ENCODE assay signal across 11 cellular contexts in genomic region chr2:23426284-23426905, GRCh38. TPM values are rescaled to one million over a fixed set of nuclear protein-coding genes. Genes with fewer than 3 reads are reported as not detected.
A peak's percentile ranks its signal among the peaks of the same experiment; 100 is the strongest.
DNase-seq lines count a peak whose midpoint lies in the region; ATAC-seq and TF ChIP-seq lines count a peak whose summit lies in the region.
"Had no signal": no experiment of that assay in that cellular context is flagged by ENCODE, and none has a peak within 500 bp of the region (broad histone marks: within the 10 kb centered on the region; RNA-seq: fewer than 3 reads in every experiment).

No MANE protein-coding gene starts in this region.

- H3K27ac Mint-ChIP-seq in WTC11 = no peak overlapping the region
- no peak overlapping the region for H3K27ac Mint-ChIP-seq in activated CD4-positive, alpha-beta T cell treated with anti-CD3 and anti-CD28 coated beads, Interleukin-2, amount 10 ng/mL, durations not matched to agents 24 days and 14 days

- peak; percentile 74 for DNase-seq in GM03348 (ENCODE audit: low spot score)
- peak; percentile 88 for DNase-seq in coronary artery (ENCODE audit: low spot score)
- DNase-seq in islet precursor cell = peak; percentile 85
- peak; percentile 94 to 96 for DNase-seq in gastrocnemius medialis
- no peak for DNase-seq in DMS53 treated with DMSO at 0.1 percent for 48 hours (lab: John Stamatoyannopoulos, UW; ENCODE audit: unreplicated experiment)
- no peak for DNase-seq in WTC11 (ENCODE audit: low spot score)
- DNase-seq in NOMO-1 treated with DMSO at 0.1 percent for 48 hours (lab: John Stamatoyannopoulos, UW; ENCODE audit: unreplicated experiment) = no peak
- no peak for DNase-seq in activated CD4-positive, alpha-beta T cell treated with anti-CD3 and anti-CD28 coated beads, Interleukin-2, amount 10 ng/mL, durations not matched to agents 24 days and 14 days
- DNase-seq: activated gamma-delta T cell; NCI-H1694; stimulated activated naive CD8-positive, alpha-beta T cell treated with anti-CD3 and anti-CD28 coated beads, Interleukin-15, Interleukin-2, amounts not matched to agents 100 U/mL and 50 U/mL, for 24 hours had no signal

- no peaks in the 10 kb centered on the region for H3K36me3 ChIP-seq in gastrocnemius medialis

- no peaks in the 10 kb centered on the region for H3K27me3 ChIP-seq in gastrocnemius medialis

- peaks cover 30 to 43% of the 10 kb centered on the region in 2 donors for H3K4me1 ChIP-seq in gastrocnemius medialis

- H3K4me3 Mint-ChIP-seq in WTC11 = no peak overlapping the region
- no peak overlapping the region for H3K4me3 Mint-ChIP-seq in activated CD4-positive, alpha-beta T cell treated with anti-CD3 and anti-CD28 coated beads, Interleukin-2, amount 10 ng/mL, durations not matched to agents 24 days and 14 days

- ATAC-seq in gastrocnemius medialis (peak; percentile 79), WTC11 (no peak)
- ATAC-seq: stimulated activated naive CD8-positive, alpha-beta T cell treated with anti-CD3 and anti-CD28 coated beads, Interleukin-15, Interleukin-2, amounts not matched to agents 100 U/mL and 50 U/mL, for 24 hours had no signal

- H3K36me3 Mint-ChIP-seq in WTC11 = no peaks in the 10 kb centered on the region
- no peaks in the 10 kb centered on the region for H3K36me3 Mint-ChIP-seq in activated CD4-positive, alpha-beta T cell treated with anti-CD3 and anti-CD28 coated beads, Interleukin-2, amount 10 ng/mL, durations not matched to agents 24 days and 14 days (ENCODE audit: low read depth)

- no peaks in the 10 kb centered on the region for H3K9me3 Mint-ChIP-seq in WTC11
- H3K9me3 Mint-ChIP-seq in activated CD4-positive, alpha-beta T cell treated with anti-CD3 and anti-CD28 coated beads, Interleukin-2, amount 10 ng/mL, durations not matched to agents 24 days and 14 days = no peaks in the 10 kb centered on the region

- in situ Hi-C loops in gastrocnemius medialis (cut with MboI; ENCODE audit: low sequenced_read_pairs in 4 of 4) = loop anchor here in 1 of 4 donors (10.0 kb wide), 2 partner anchors 88 to 318 kb away; no protein-coding TSS in a partner anchor

- peak in 1 of 2 donors; percentile 10 for TF ChIP-seq POLR2A in gastrocnemius medialis (IDR thresholded peaks at IDR 0.05)

- H3K27ac ChIP-seq in coronary artery (peak overlapping the region; percentile 6 to 80), gastrocnemius medialis (peak overlapping the region; percentile 80 to 97 (median 90))

- H3K4me3 ChIP-seq in coronary artery = no peak overlapping the region
- peak overlapping the region in 2 of 4 donors; percentile 14 to 29 for H3K4me3 ChIP-seq in gastrocnemius medialis

- H3K9me3 ChIP-seq in gastrocnemius medialis = no peaks in the 10 kb centered on the region

- TF ChIP-seq CTCF in coronary artery (IDR thresholded peaks at IDR 0.05) (no peak), gastrocnemius medialis (IDR thresholded peaks at IDR 0.05 in 4 of 5, conservative IDR thresholded peaks at IDR 0.05 in 1 of 5) (no peak), WTC11 (IDR thresholded peaks at IDR 0.05) (no peak)

- POLR2A ChIA-PET in WTC11 (lab: Charles Lee) = no interaction called here

- H3K27me3 Mint-ChIP-seq in WTC11 (ENCODE audit: low read depth) = no peaks in the 10 kb centered on the region
- H3K27me3 Mint-ChIP-seq in activated CD4-positive, alpha-beta T cell treated with anti-CD3 and anti-CD28 coated beads, Interleukin-2, amount 10 ng/mL, durations not matched to agents 24 days and 14 days = peaks cover 1% of the 10 kb centered on the region

- intact Hi-C loops in gastrocnemius medialis (cut with DNase I; ENCODE audit: low total_unique reads) = loop anchor here (1.0 to 5.0 kb wide), 5 partner anchors 42 to 318 kb away; partner anchors contain the start of gene KLHL29
- intact Hi-C loops in activated CD4-positive, alpha-beta T cell treated with anti-CD3 and anti-CD28 coated beads, Interleukin-2, amount 10 ng/mL, durations not matched to agents 24 days and 14 days (cut with micrococcal nuclease) = no loop called here

- CTCF ChIA-PET in WTC11 (lab: Charles Lee) = interaction anchor here (2.3 kb wide), 1 partner anchor 11 kb away, joined by 9 read pairs; no protein-coding TSS in a partner anchor

- H3K4me1 Mint-ChIP-seq in WTC11 = peaks cover 15% of the 10 kb centered on the region
- no peaks in the 10 kb centered on the region for H3K4me1 Mint-ChIP-seq in activated CD4-positive, alpha-beta T cell treated with anti-CD3 and anti-CD28 coated beads, Interleukin-2, amount 10 ng/mL, durations not matched to agents 24 days and 14 days

TF ChIP-seq in WTC11, 78 proteins besides CTCF, POLR2A, EP300 and RAD21:
- TF ChIP-seq NFATC4 (CRISPR knock-in tag; IDR thresholded peaks at IDR 0.05) (no peak), ZSCAN18 (CRISPR knock-in tag; IDR thresholded peaks at IDR 0.05) (no peak), ETV6 (CRISPR knock-in tag; IDR thresholded peaks at IDR 0.05) (no peak), GTF2I (CRISPR knock-in tag; conservative IDR thresholded peaks at IDR 0.05) (no peak), MAX (CRISPR knock-in tag; IDR thresholded peaks at IDR 0.05) (no peak), ZNF317 (CRISPR knock-in tag; IDR thresholded peaks at IDR 0.05; ENCODE audit: borderline replicate concordance, low read depth) (no peak), CDX4 (CRISPR knock-in tag; IDR thresholded peaks at IDR 0.05; ENCODE audit: borderline replicate concordance) (no peak), PREB (CRISPR knock-in tag; IDR thresholded peaks at IDR 0.05; ENCODE audit: borderline replicate concordance) (no peak)

RNA-seq across cellular contexts. Expression of gene KLHL29, which starts 41.4 kb away (rescaled TPM):
- total RNA-seq in gastrocnemius medialis = 10 to 100 TPM in 2 of 4 donors, 1 to 10 TPM in 2; 4.3 to 24.9 (median 8.7) TPM
- 6.8 to 7.3 TPM (median 7.1 TPM) in 3 replicates for total RNA-seq in WTC11 (2021)
- 3.7 and 3.8 TPM in 2 replicates for total RNA-seq in activated CD4-positive, alpha-beta T cell treated with anti-CD3 and anti-CD28 coated beads, Interleukin-2, amount 10 ng/mL, durations not matched to agents 24 days and 14 days

Comparison
In these comparisons a context has a peak if more than half of its experiments do, and no peak if none do; other contexts are left out.
1. DNase-seq: peak in GM03348 (single experiment), coronary artery (single experiment), islet precursor cell (single experiment) and gastrocnemius medialis (2 of 2); none in DMS53 treated with DMSO at 0.1 percent for 48 hours (single experiment), WTC11 (single experiment), NOMO-1 treated with DMSO at 0.1 percent for 48 hours (single experiment) and activated CD4-positive, alpha-beta T cell treated with anti-CD3 and anti-CD28 coated beads, Interleukin-2, amount 10 ng/mL, durations not matched to agents 24 days and 14 days (single experiment).